In genomic region chr6:18022398-18023231, GRCh38 we compare ENCODE assay signal across 11 cellular contexts. TPM values are rescaled to one million over a fixed set of nuclear protein-coding genes. Genes with fewer than 3 reads are reported as not detected.
DNase-seq lines count a peak whose midpoint lies in the region; ATAC-seq and TF ChIP-seq lines count a peak whose summit lies in the region.
"Had no signal": no experiment of that assay in that cellular context is flagged by ENCODE, and none has a peak within 500 bp of the region (broad histone marks: within the 10 kb centered on the region; RNA-seq: fewer than 3 reads in every experiment).

No MANE protein-coding gene starts in this region.

- H3K4me1 ChIP-seq in ACC112 (ENCODE audit: control insufficient read depth, insufficient read depth, low read length, unreplicated experiment) = peaks cover 12% of the 10 kb centered on the region
- H3K4me1 ChIP-seq: BLaER1 treated with 17β-estradiol and CSF1 and Interleukin-3, amounts not matched to agents 10 nM and 100 nM had no signal

- no peak for TF ChIP-seq RAD21 in Ishikawa (IDR thresholded peaks at IDR 0.05; ENCODE audit: low read depth)

- ATAC-seq in activated T-cell treated with anti-CD3 and anti-CD28 coated beads, Interleukin-2, amount 50 U/mL, for 4 hours = no peak
- ATAC-seq in GM21423 (IDR thresholded peaks at IDR 0.05; ENCODE audit: unreplicated experiment) = no peak

- H3K27me3 ChIP-seq in ACC112 (ENCODE audit: insufficient read depth, low read length) = no peaks in the 10 kb centered on the region
- H3K27me3 ChIP-seq: BLaER1 treated with 17β-estradiol and CSF1 and Interleukin-3, amounts not matched to agents 10 nM and 100 nM had no signal

- peak overlapping the region; percentile 34; the same call in 1 of the 2 replicates for H3K4me3 ChIP-seq in ACC112 (ENCODE audit: low read depth, low read length)
- H3K4me3 ChIP-seq: BLaER1 treated with 17β-estradiol and CSF1 and Interleukin-3, amounts not matched to agents 10 nM and 100 nM had no signal

- no peak overlapping the region for H3K27ac ChIP-seq in ACC112 (ENCODE audit: low read depth, low read length)
- H3K27ac ChIP-seq: BLaER1 treated with 17β-estradiol and CSF1 and Interleukin-3, amounts not matched to agents 10 nM and 100 nM had no signal

- H3K36me3 ChIP-seq in ACC112 (ENCODE audit: insufficient read depth, low read length) = no peaks in the 10 kb centered on the region

- H3K4me1 Mint-ChIP-seq in brain = peaks cover 27% of the 10 kb centered on the region
- H3K4me1 Mint-ChIP-seq in activated T-cell treated with anti-CD3 and anti-CD28 coated beads, Interleukin-2, amount 50 U/mL, for 4 hours (ENCODE audit: low read depth) = no peaks in the 10 kb centered on the region

- H3K27ac Mint-ChIP-seq in brain = peak overlapping the region; percentile 64 to 96 (median 87)
- H3K27ac Mint-ChIP-seq: IgD-negative memory B cell had no signal

- peak; percentile 51 for DNase-seq in inferior parietal cortex (ENCODE audit: extremely low spot score)
- DNase-seq in activated T-cell treated with anti-CD3 and anti-CD28 coated beads, Interleukin-2, amount 50 U/mL, for 4 hours = no peak
- DNase-seq in NCI-H2107 treated with DMSO at 0.1 percent for 48 hours (lab: John Stamatoyannopoulos, UW; ENCODE audit: unreplicated experiment) = no peak
- no peak for DNase-seq in activated naive CD4-positive, alpha-beta T cell treated with anti-CD3 and anti-CD28 coated beads, Interleukin-2, amount 50 U/mL, for 16 hours
- DNase-seq: T-helper 9 cell had no signal

- no peak for TF ChIP-seq EP300 in Ishikawa (IDR thresholded peaks at IDR 0.05; ENCODE audit: borderline replicate concordance)

- H3K79me2 ChIP-seq in ACC112 (ENCODE audit: control insufficient read depth, insufficient read depth, low read length, unreplicated experiment) = no peaks in the 10 kb centered on the region

- H3K36me3 Mint-ChIP-seq in brain = no peaks in the 10 kb centered on the region
- H3K36me3 Mint-ChIP-seq in activated T-cell treated with anti-CD3 and anti-CD28 coated beads, Interleukin-2, amount 50 U/mL, for 4 hours (ENCODE audit: insufficient read depth) = no peaks in the 10 kb centered on the region

- H3K4me3 Mint-ChIP-seq in brain = peak overlapping the region; percentile 61 to 70 (median 62)
- H3K4me3 Mint-ChIP-seq in activated T-cell treated with anti-CD3 and anti-CD28 coated beads, Interleukin-2, amount 50 U/mL, for 4 hours = no peak overlapping the region
- H3K4me3 Mint-ChIP-seq: IgD-negative memory B cell had no signal

- H3K9me3 Mint-ChIP-seq in brain = peaks cover 0 to 4% (median 0%) of the 10 kb centered on the region in 5 experiments
- H3K9me3 Mint-ChIP-seq in activated T-cell treated with anti-CD3 and anti-CD28 coated beads, Interleukin-2, amount 50 U/mL, for 4 hours = peaks cover 5% of the 10 kb centered on the region

- peak overlapping the region; percentile 15 for H2AFZ ChIP-seq in ACC112 (ENCODE audit: low read length, unreplicated experiment)

- H3K27me3 Mint-ChIP-seq in brain = no peaks in the 10 kb centered on the region
- peaks cover 10% of the 10 kb centered on the region for H3K27me3 Mint-ChIP-seq in activated T-cell treated with anti-CD3 and anti-CD28 coated beads, Interleukin-2, amount 50 U/mL, for 4 hours (ENCODE audit: low read depth)

- TF ChIP-seq CTCF in brain (conservative IDR thresholded peaks at IDR 0.05) = no peak

TF ChIP-seq in Ishikawa, 13 proteins besides CTCF, POLR2A, EP300 and RAD21:
- TF ChIP-seq REST (IDR thresholded peaks at IDR 0.05; ENCODE audit: low read depth) (no peak), TEAD4 (IDR thresholded peaks at IDR 0.05) (peak; percentile 92), YY1 (IDR thresholded peaks at IDR 0.05; ENCODE audit: low read depth) (no peak), ZBTB7A (IDR thresholded peaks at IDR 0.05; ENCODE audit: low read depth) (no peak)

RNA-seq across cellular contexts. Expression of gene KIF13A, which starts 35.2 kb away (rescaled TPM):
- polyA plus RNA-seq in brain (ENCODE audit: insufficient read depth, low read depth, low replicate concordance) = 7.1 TPM
- total RNA-seq in activated T-cell treated with anti-CD3 and anti-CD28 coated beads, Interleukin-2, amount 50 U/mL, for 4 hours = under 1 TPM; 0.29 to 0.63 (median 0.43) TPM
